1 cellular context compared by ENCODE assay signal in genomic region chr4:103425406-103425805, GRCh38.
TF ChIP-seq lines count a peak whose summit lies in the region.

No MANE protein-coding gene starts in this region.

TF ChIP-seq in HepG2, 621 proteins besides CTCF, POLR2A, EP300 and RAD21:
- TF ChIP-seq IRF1 (CRISPR knock-in tag; IDR thresholded peaks at IDR 0.05; ENCODE audit: low read depth): no peak
- TF ChIP-seq, protein P1, sequence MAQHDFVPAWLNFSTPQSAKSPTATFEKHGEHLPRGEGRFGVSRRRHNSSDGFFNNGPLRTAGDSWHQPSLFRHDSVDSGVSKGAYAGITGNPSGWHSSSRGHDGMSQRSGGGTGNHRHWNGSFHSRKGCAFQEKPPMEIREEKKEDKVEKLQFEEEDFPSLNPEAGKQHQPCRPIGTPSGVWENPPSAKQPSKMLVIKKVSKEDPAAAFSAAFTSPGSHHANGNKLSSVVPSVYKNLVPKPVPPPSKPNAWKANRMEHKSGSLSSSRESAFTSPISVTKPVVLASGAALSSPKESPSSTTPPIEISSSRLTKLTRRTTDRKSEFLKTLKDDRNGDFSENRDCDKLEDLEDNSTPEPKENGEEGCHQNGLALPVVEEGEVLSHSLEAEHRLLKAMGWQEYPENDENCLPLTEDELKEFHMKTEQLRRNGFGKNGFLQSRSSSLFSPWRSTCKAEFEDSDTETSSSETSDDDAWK (CRISPR knock-in tag; IDR thresholded peaks at IDR 0.05): no peak
- no peak for TF ChIP-seq SMARCE1 (IDR thresholded peaks at IDR 0.05; ENCODE audit: borderline replicate concordance)
- no peak for TF ChIP-seq NCOA5 (CRISPR knock-in tag; IDR thresholded peaks at IDR 0.05)
- TF ChIP-seq ZNF792 (CRISPR knock-in tag; IDR thresholded peaks at IDR 0.05): no peak
